21 cellular contexts compared by ENCODE assay signal in genomic region chr2:151478011-151478410, GRCh38.
DNase-seq lines count a peak whose midpoint lies in the region; ATAC-seq and TF ChIP-seq lines count a peak whose summit lies in the region.
"Had no signal": no experiment of that assay in that cellular context is flagged by ENCODE, and none has a peak within 500 bp of the region (broad histone marks: within the 10 kb centered on the region; RNA-seq: fewer than 3 reads in every experiment).

No MANE protein-coding gene starts in this region.

- TF ChIP-seq EP300 in ovary (IDR thresholded peaks at IDR 0.05): no peak

- ATAC-seq in foreskin keratinocyte: peak; percentile 36
- ATAC-seq: HCT116; left cardiac atrium; natural killer cell treated with Interleukin-12 subunit alpha and Interleukin-12 subunit beta and Interleukin-15 and Interleukin-18, amount 100 ng/mL, for 72 hours had no signal

- TF ChIP-seq CTCF in foreskin keratinocyte (conservative IDR thresholded peaks at IDR 0.05) (no peak), ovary (IDR thresholded peaks at IDR 0.05) (no peak)

- no peaks in the 10 kb centered on the region for H3K36me3 ChIP-seq in ovary

- intact Hi-C loops in ovary (cut with DNase I): no loop called here

- no peaks in the 10 kb centered on the region for H3K9me3 ChIP-seq in ovary
- H3K9me3 ChIP-seq: upper lobe of left lung had no signal

- H3K4me3 ChIP-seq in ovary: no peak overlapping the region
- H3K4me3 ChIP-seq: skin epidermis, upper lobe of left lung had no signal

- WGBS in ovary, 3 donors: 96 to 97% (median 96%) methylated on average over 4 of the region's 4 CpGs

- DNase-seq in A172 (ENCODE audit: low spot score): peak; percentile 5
- peak; percentile 15 for DNase-seq in HS-5 (ENCODE audit: low read depth)
- peak; percentile 50 for DNase-seq in amniotic epithelial cell (ENCODE audit: low read depth)
- peak; percentile 39 to 72 for DNase-seq in foreskin keratinocyte
- DNase-seq in GDM1 (lab: John Stamatoyannopoulos, UW): no peak
- DNase-seq in ovary: no peak
- no peak for DNase-seq in DMS79 treated with DMSO at 0.1 percent for 48 hours (lab: John Stamatoyannopoulos, UW)
- DNase-seq in germinal center (ENCODE audit: low spot score): no peak
- DNase-seq: activated naive CD4-positive, alpha-beta T cell; aorta; endodermal cell; foreskin melanocyte; left cardiac atrium; NCI-H187 treated with DMSO at 0.1 percent for 48 hours; Right ventricle myocardium superior; stimulated activated CD4-positive, alpha-beta T cell treated with anti-CD3 and anti-CD28 coated beads, Interleukin-2, amount 100 ng/mL, for 48 hours; upper lobe of left lung had no signal

- no peak for TF ChIP-seq POLR2A in ovary (IDR thresholded peaks at IDR 0.05)

- no peaks in the 10 kb centered on the region for H3K27me3 ChIP-seq in foreskin keratinocyte
- no peaks in the 10 kb centered on the region for H3K27me3 ChIP-seq in ovary
- H3K27me3 ChIP-seq: upper lobe of left lung had no signal

- no peaks in the 10 kb centered on the region for H3K4me1 ChIP-seq in foreskin keratinocyte
- no peaks in the 10 kb centered on the region for H3K4me1 ChIP-seq in ovary (ENCODE audit: insufficient read depth)
- H3K4me1 ChIP-seq: upper lobe of left lung had no signal

- H3K27ac ChIP-seq in foreskin keratinocyte (no peak overlapping the region), ovary (no peak overlapping the region)
- H3K27ac ChIP-seq: skin epidermis, upper lobe of left lung, VCaP had no signal

Comparison
In these comparisons a context has a peak if more than half of its experiments do, and no peak if none do; other contexts are left out.
1. DNase-seq: peak in A172 (single experiment), HS-5 (single experiment), amniotic epithelial cell (single experiment) and foreskin keratinocyte (2 of 2); none in GDM1 (single experiment), ovary (0 of 5), DMS79 treated with DMSO at 0.1 percent for 48 hours (single experiment) and germinal center (single experiment).